ENCODE assay signal across 8 cellular contexts in genomic region chr22:41746563-41747400, GRCh38. TPM values are rescaled to one million over a fixed set of nuclear protein-coding genes. Genes with fewer than 3 reads are reported as not detected.
DNase-seq lines count a peak whose midpoint lies in the region; ATAC-seq and TF ChIP-seq lines count a peak whose summit lies in the region.

No MANE protein-coding gene starts in this region.

- TF ChIP-seq EP300 in ovary (IDR thresholded peaks at IDR 0.05) = no peak
- no peak for TF ChIP-seq EP300 in transverse colon (IDR thresholded peaks at IDR 0.05; ENCODE audit: low read depth)

- no peaks in the 10 kb centered on the region for H3K79me2 ChIP-seq in KMS-11 (ENCODE audit: insufficient read depth, low read depth)

- H3K9me3 ChIP-seq in RWPE2 (ENCODE audit: severe bottlenecking) (no peaks in the 10 kb centered on the region), ovary (no peaks in the 10 kb centered on the region), transverse colon (no peaks in the 10 kb centered on the region)

- TF ChIP-seq POLR2A in ovary (IDR thresholded peaks at IDR 0.05) (no peak), transverse colon (IDR thresholded peaks at IDR 0.05) (no peak)

- H3K4me2 ChIP-seq in KMS-11 = no peak overlapping the region

- WGBS in ovary, 3 donors = 2 to 7% (median 7%) methylated on average over 3 of the region's 3 CpGs
- 3% methylated on average over 3 of the region's 3 CpGs; no CpG with 5 or more reads in 1 of the 2 donors for WGBS in transverse colon (ENCODE audit: low coverage in 1 of 2), 2 donors

- ATAC-seq in GM21447 (IDR thresholded peaks at IDR 0.05; ENCODE audit: unreplicated experiment) (peak; percentile 72), RWPE2 (ENCODE audit: low read depth) (peak; percentile 98)

- H4K20me1 ChIP-seq in KMS-11 (ENCODE audit: insufficient read depth) = no peaks in the 10 kb centered on the region

- H3K4me3 ChIP-seq in KMS-11 (IDR thresholded peaks at IDR 0.05; ENCODE audit: insufficient read depth, low read depth, low read length) (no peak overlapping the region), RWPE2 (ENCODE audit: severe bottlenecking) (no peak overlapping the region), ovary (no peak overlapping the region), transverse colon (no peak overlapping the region)

- H3K27ac ChIP-seq in KMS-11 (no peak overlapping the region), RWPE2 (ENCODE audit: poor library complexity, severe bottlenecking) (no peak overlapping the region), ovary (no peak overlapping the region), transverse colon (no peak overlapping the region)

- no peaks in the 10 kb centered on the region for H3K27me3 ChIP-seq in KMS-11 (ENCODE audit: insufficient read depth, low read depth)
- H3K27me3 ChIP-seq in RWPE2 (ENCODE audit: insufficient read depth, poor library complexity, severe bottlenecking) = no peaks in the 10 kb centered on the region
- H3K27me3 ChIP-seq in ovary = no peaks in the 10 kb centered on the region
- H3K27me3 ChIP-seq in transverse colon = no peaks in the 10 kb centered on the region

- TF ChIP-seq CTCF in KMS-11 (conservative IDR thresholded peaks at IDR 0.05; ENCODE audit: low read depth, low read length) (peak; percentile 80), RWPE2 (IDR thresholded peaks at IDR 0.05; ENCODE audit: poor library complexity, severe bottlenecking) (peak; percentile 86), ovary (IDR thresholded peaks at IDR 0.05) (peak in 2 of 3 donors; percentile 47 to 51), transverse colon (IDR thresholded peaks at IDR 0.05) (peak; percentile 62 to 77 (median 71))

- H3K9ac ChIP-seq in KMS-11 = no peak overlapping the region

- in situ Hi-C loops in transverse colon (cut with MboI; ENCODE audit: low pct_ligation_motif_present in 1 of 4, low pct_unique_long_range_greater_than_20kb in 1 of 4, low sequenced_read_pairs in 3 of 4) = no loop called here

- H3K4me1 ChIP-seq in KMS-11 (ENCODE audit: low read depth, poor library complexity, severe bottlenecking) (peaks cover 24% of the 10 kb centered on the region), RWPE2 (ENCODE audit: insufficient read depth, poor library complexity, severe bottlenecking) (no peaks in the 10 kb centered on the region), ovary (ENCODE audit: insufficient read depth) (no peaks in the 10 kb centered on the region), transverse colon (no peaks in the 10 kb centered on the region)

- peak; percentile 85 for DNase-seq in D341Med (ENCODE audit: low spot score)
- no peak for DNase-seq in RWPE2 (ENCODE audit: low spot score)
- DNase-seq in activated effector memory CD4-positive, alpha-beta T cell treated with anti-CD3 and anti-CD28 coated beads, Interleukin-2, amount 50 U/mL, for 16 hours = peak; percentile 79
- DNase-seq in globus pallidus (ENCODE audit: low spot score) = peak; percentile 75
- DNase-seq in ovary = peak; percentile 57 to 75 (median 63)
- peak; percentile 77 for DNase-seq in transverse colon

- no peak overlapping the region for H2AFZ ChIP-seq in KMS-11 (ENCODE audit: low read depth)

- intact Hi-C loops in ovary (cut with DNase I) = loop anchor here in 2 of 4 donors (5.0 kb wide), 1 partner anchor 196 kb away; no protein-coding TSS in a partner anchor
- intact Hi-C loops in transverse colon (cut with DNase I; ENCODE audit: low total_unique reads) = loop anchor here (5.0 to 10.0 kb wide), 2 partner anchors 58 to 196 kb away; partner anchors contain the start of gene CCDC134

- no peaks in the 10 kb centered on the region for H3K36me3 ChIP-seq in KMS-11 (ENCODE audit: insufficient read depth)
- H3K36me3 ChIP-seq in RWPE2 (ENCODE audit: low read depth) = no peaks in the 10 kb centered on the region
- H3K36me3 ChIP-seq in ovary = no peaks in the 10 kb centered on the region
- no peaks in the 10 kb centered on the region for H3K36me3 ChIP-seq in transverse colon

RNA-seq across cellular contexts. Expression of gene MEI1, which starts 47.5 kb away (rescaled TPM):
- 1 to 10 TPM in 4 of 7 donors, under 1 TPM in 3; 0.25 to 2.1 (median 1.0) TPM for total RNA-seq in ovary
- 1 to 10 TPM; 1.1 to 2.6 TPM for polyA plus RNA-seq in ovary
- 10 to 100 TPM in 1 of 4 donors, 1 to 10 TPM in 1, not detected in 2; 1.1 to 20.5 TPM for total RNA-seq in transverse colon

RNA-seq across cellular contexts. Expression of gene CCDC134, which starts 53.7 kb away (rescaled TPM):
- total RNA-seq in ovary (10 to 100 TPM in 1 of 7 donors, 1 to 10 TPM in 6; 7.9 to 13.3 (median 8.8) TPM), transverse colon (1 to 10 TPM in 2 of 4 donors, not detected in 2; 5.9 to 9.8 TPM)
- 1 to 10 TPM; 1.3 to 4.9 TPM for polyA plus RNA-seq in ovary

RNA-seq across cellular contexts. Expression of gene SNU13, which starts 58.1 kb away (rescaled TPM):
- total RNA-seq in ovary (100 to 1,000 TPM in 6 of 7 donors, 10 to 100 TPM in 1; 88.1 to 188 (median 129) TPM), transverse colon (10 to 100 TPM; 32.9 to 89.4 (median 58.9) TPM)
- 100 to 1,000 TPM; 117 to 131 TPM for polyA plus RNA-seq in ovary
